1 cellular context compared by ENCODE assay signal in genomic region chr12:104686196-104686595, GRCh38.
TF ChIP-seq lines count a peak whose summit lies in the region.

No MANE protein-coding gene starts in this region.

TF ChIP-seq in SK-N-SH treated with all-trans-retinoic acid at 6 μM for 48 hours, 23 proteins besides CTCF, POLR2A, EP300 and RAD21 (continued from another document):
- TF ChIP-seq POU6F1 (CRISPR knock-in tag; IDR thresholded peaks at IDR 0.05; ENCODE audit: borderline replicate concordance, low read depth), result no peak
- TF ChIP-seq ZNF8 (CRISPR knock-in tag; IDR thresholded peaks at IDR 0.05), result no peak
- TF ChIP-seq CSDC2 (CRISPR knock-in tag; IDR thresholded peaks at IDR 0.05), result no peak
- TF ChIP-seq ZFP3 (CRISPR knock-in tag; IDR thresholded peaks at IDR 0.05), result no peak
- TF ChIP-seq GLIS3 (CRISPR knock-in tag; IDR thresholded peaks at IDR 0.05), result no peak
- TF ChIP-seq ARNTL (CRISPR knock-in tag; IDR thresholded peaks at IDR 0.05; ENCODE audit: borderline replicate concordance, low read depth), result no peak
- TF ChIP-seq PPARA (CRISPR knock-in tag; IDR thresholded peaks at IDR 0.05; ENCODE audit: borderline replicate concordance), result no peak
- no peak for TF ChIP-seq ISL1 (CRISPR knock-in tag; IDR thresholded peaks at IDR 0.05)
- no peak for TF ChIP-seq TSHZ2 (CRISPR knock-in tag; IDR thresholded peaks at IDR 0.05)
- no peak for TF ChIP-seq SNAI2 (CRISPR knock-in tag; IDR thresholded peaks at IDR 0.05)
- TF ChIP-seq ESRRG (CRISPR knock-in tag; IDR thresholded peaks at IDR 0.05), result no peak
- TF ChIP-seq BACH2 (CRISPR knock-in tag; IDR thresholded peaks at IDR 0.05; ENCODE audit: borderline replicate concordance), result no peak
- TF ChIP-seq PATZ1 (CRISPR knock-in tag; IDR thresholded peaks at IDR 0.05; ENCODE audit: borderline replicate concordance), result no peak
TF ChIP-seq in SK-N-SH treated with all-trans-retinoic acid at 6 μM for 48 hours: peak in this region for 0.
